ENCODE assay signal across 17 cellular contexts in the genomic region with DNA sequence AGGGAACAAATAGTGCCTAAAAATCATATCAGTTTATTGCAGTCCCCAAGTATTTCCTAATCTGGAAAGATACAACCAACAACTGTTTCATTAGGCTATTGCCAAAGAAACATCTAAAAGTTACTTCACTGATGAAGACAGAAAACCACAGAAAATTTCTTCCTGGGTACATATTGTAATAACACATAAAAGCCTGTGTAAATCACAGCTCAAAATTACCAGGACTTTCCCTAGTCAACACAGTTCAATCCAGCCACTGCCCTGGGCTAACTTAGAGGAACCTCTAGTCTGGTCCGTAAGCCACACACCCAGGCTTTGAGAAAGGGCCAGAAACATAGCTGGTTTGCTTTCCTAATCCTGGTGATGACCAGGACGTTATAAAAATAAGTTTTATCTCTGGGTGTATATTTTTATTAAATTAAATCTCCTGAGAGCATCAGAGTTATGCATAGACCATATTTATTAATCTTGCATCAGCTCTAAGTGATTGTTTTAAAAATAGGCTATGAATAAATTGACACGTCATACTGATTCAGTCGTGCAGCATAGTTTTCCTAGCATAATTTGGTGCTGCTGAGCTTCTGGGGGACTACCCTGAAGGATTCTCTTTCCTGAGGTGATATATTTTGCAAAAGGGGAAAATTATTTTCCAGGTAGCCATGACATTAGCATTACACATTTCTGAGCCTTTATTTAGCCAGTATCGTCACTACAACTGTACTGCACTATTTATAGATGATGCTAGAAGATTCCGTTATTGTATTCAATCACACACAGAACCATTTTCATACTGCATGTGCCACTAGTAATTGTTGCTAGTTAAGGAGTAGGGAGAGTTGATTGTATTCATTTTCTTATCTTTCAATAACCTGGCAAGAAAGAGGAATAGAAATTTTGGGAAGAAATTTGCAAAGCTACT. TPM values are rescaled to one million over a fixed set of nuclear protein-coding genes. Genes with fewer than 3 reads are reported as not detected.
DNase-seq lines count a peak whose midpoint lies in the region; ATAC-seq and TF ChIP-seq lines count a peak whose summit lies in the region.
"Had no signal": no experiment of that assay in that cellular context is flagged by ENCODE, and none has a peak within 500 bp of the region (broad histone marks: within the 10 kb centered on the region; RNA-seq: fewer than 3 reads in every experiment).

No MANE protein-coding gene starts in this region.

- H3K4me1 Mint-ChIP-seq in activated CD4-positive, alpha-beta T cell treated with anti-CD3 and anti-CD28 coated beads, Interleukin-2, amount 10 ng/mL, durations not matched to agents 7 days and 5 days, result no peaks in the 10 kb centered on the region
- H3K4me1 Mint-ChIP-seq: activated B cell treated with CpG ODN at 0.5 μM for 24 hours had no signal

- DNase-seq in LHCN-M2 (ENCODE audit: low read depth) (peak; percentile 89), coronary artery (ENCODE audit: low spot score) (no peak), lower lobe of right lung (no peak), transverse colon (peak; percentile 17), NCI-H2081 treated with DMSO at 0.1 percent for 48 hours (lab: John Stamatoyannopoulos, UW) (no peak)
- DNase-seq in activated CD4-positive, alpha-beta T cell treated with anti-CD3 and anti-CD28 coated beads, Interleukin-2, amount 10 ng/mL, durations not matched to agents 7 days and 5 days, result no peak
- DNase-seq: activated B cell treated with CpG ODN at 0.5 μM for 24 hours; Calu3; caudate nucleus; NCI-H1417; NCI-H69; stimulated activated CD4-positive, alpha-beta T cell treated with anti-CD3 and anti-CD28 coated beads, Interleukin-4, amount 100 ng/mL, for 24 hours; stimulated activated naive CD8-positive, alpha-beta T cell treated with anti-CD3 and anti-CD28 coated beads, Interleukin-15, Interleukin-2, amounts not matched to agents 100 U/mL and 50 U/mL, for 24 hours had no signal

- CTCF ChIA-PET in activated CD4-positive, alpha-beta T cell treated with anti-CD3 and anti-CD28 coated beads, Interleukin-2, amount 10 ng/mL, durations not matched to agents 7 days and 5 days (lab: Charles Lee), result no interaction called here

- 64 to 67% methylated on average over 6 of the region's 6 CpGs for WGBS in transverse colon (ENCODE audit: low coverage in 1 of 2), 2 donors

- TF ChIP-seq CTCF in coronary artery (IDR thresholded peaks at IDR 0.05) (no peak), lower lobe of right lung (IDR thresholded peaks at IDR 0.05) (no peak), transverse colon (IDR thresholded peaks at IDR 0.05) (no peak)

- H3K36me3 ChIP-seq in lower lobe of right lung (no peaks in the 10 kb centered on the region), transverse colon (no peaks in the 10 kb centered on the region)

- no peak for TF ChIP-seq POLR2A in transverse colon (IDR thresholded peaks at IDR 0.05)

- H3K9me3 ChIP-seq in lower lobe of right lung (no peaks in the 10 kb centered on the region), transverse colon (no peaks in the 10 kb centered on the region)

- no peaks in the 10 kb centered on the region for H3K9me3 Mint-ChIP-seq in activated CD4-positive, alpha-beta T cell treated with anti-CD3 and anti-CD28 coated beads, Interleukin-2, amount 10 ng/mL, durations not matched to agents 7 days and 5 days
- H3K9me3 Mint-ChIP-seq: activated B cell treated with CpG ODN at 0.5 μM for 24 hours had no signal

- POLR2A ChIA-PET in activated CD4-positive, alpha-beta T cell treated with anti-CD3 and anti-CD28 coated beads, Interleukin-2, amount 10 ng/mL, durations not matched to agents 7 days and 5 days (lab: Charles Lee), result no interaction called here

- peak overlapping the region; percentile 4 for H3K4me3 ChIP-seq in coronary artery
- H3K4me3 ChIP-seq in lower lobe of right lung, result no peak overlapping the region
- H3K4me3 ChIP-seq in transverse colon, result no peak overlapping the region

- no peak overlapping the region for H3K27ac Mint-ChIP-seq in activated CD4-positive, alpha-beta T cell treated with anti-CD3 and anti-CD28 coated beads, Interleukin-2, amount 10 ng/mL, durations not matched to agents 7 days and 5 days
- H3K27ac Mint-ChIP-seq: activated B cell treated with CpG ODN at 0.5 μM for 24 hours had no signal

- ATAC-seq in lower lobe of right lung (peak; percentile 70 to 82), GM18873 (IDR thresholded peaks at IDR 0.05; ENCODE audit: low FRiP score, unreplicated experiment) (no peak), HG02623 (IDR thresholded peaks at IDR 0.05; ENCODE audit: unreplicated experiment) (no peak)
- ATAC-seq: stimulated activated naive CD8-positive, alpha-beta T cell treated with anti-CD3 and anti-CD28 coated beads, Interleukin-15, Interleukin-2, amounts not matched to agents 100 U/mL and 50 U/mL, for 24 hours had no signal

- H3K4me1 ChIP-seq in lower lobe of right lung, result no peaks in the 10 kb centered on the region
- peaks cover 0 to 4% (median 0%) of the 10 kb centered on the region in 4 donors for H3K4me1 ChIP-seq in transverse colon

- no peaks in the 10 kb centered on the region for H3K36me3 Mint-ChIP-seq in activated CD4-positive, alpha-beta T cell treated with anti-CD3 and anti-CD28 coated beads, Interleukin-2, amount 10 ng/mL, durations not matched to agents 7 days and 5 days (ENCODE audit: low read depth)

- H3K4me3 Mint-ChIP-seq in activated CD4-positive, alpha-beta T cell treated with anti-CD3 and anti-CD28 coated beads, Interleukin-2, amount 10 ng/mL, durations not matched to agents 7 days and 5 days, result no peak overlapping the region
- H3K4me3 Mint-ChIP-seq: activated B cell treated with CpG ODN at 0.5 μM for 24 hours had no signal

- in situ Hi-C loops in transverse colon (cut with MboI; ENCODE audit: low pct_ligation_motif_present in 1 of 4, low pct_unique_long_range_greater_than_20kb in 1 of 4, low sequenced_read_pairs in 3 of 4), result no loop called here

- TF ChIP-seq EP300 in transverse colon (IDR thresholded peaks at IDR 0.05; ENCODE audit: low read depth), result no peak

- intact Hi-C loops in lower lobe of right lung (cut with DNase I), result no loop called here
- intact Hi-C loops in transverse colon (cut with DNase I; ENCODE audit: low total_unique reads), result no loop called here

- H3K27me3 ChIP-seq in lower lobe of right lung (ENCODE audit: low read depth) (no peaks in the 10 kb centered on the region), transverse colon (no peaks in the 10 kb centered on the region)

- H3K27me3 Mint-ChIP-seq in activated CD4-positive, alpha-beta T cell treated with anti-CD3 and anti-CD28 coated beads, Interleukin-2, amount 10 ng/mL, durations not matched to agents 7 days and 5 days, result no peaks in the 10 kb centered on the region
- H3K27me3 Mint-ChIP-seq: activated B cell treated with CpG ODN at 0.5 μM for 24 hours had no signal

- H3K27ac ChIP-seq in coronary artery, result peak overlapping the region; percentile 10 to 65
- H3K27ac ChIP-seq in lower lobe of right lung, result no peak overlapping the region
- H3K27ac ChIP-seq in transverse colon, result peak overlapping the region in 3 of 4 donors; percentile 23 to 38 (median 26)

RNA-seq across cellular contexts. Expression of a gene that starts 12.6 kb away (rescaled TPM):
- total RNA-seq in LHCN-M2 (2014; rRNA removed) (44.7 and 71.1 TPM in 2 replicates), lower lobe of right lung (3.2 TPM), transverse colon (1 to 10 TPM in 3 of 4 donors, not detected in 1; 2.2 to 5.6 (median 2.7) TPM)
- polyA plus RNA-seq in LHCN-M2 (2012), result 7.6 TPM
- total RNA-seq in activated CD4-positive, alpha-beta T cell treated with anti-CD3 and anti-CD28 coated beads, Interleukin-2, amount 10 ng/mL, durations not matched to agents 7 days and 5 days, result not detected
- total RNA-seq: activated B cell treated with CpG ODN at 0.5 μM for 24 hours, Calu3, H4, SK-MEL-5 had no signal

Comparison
In these comparisons a context has a peak if more than half of its experiments do, and no peak if none do; other contexts are left out.
1. DNase-seq: peak in LHCN-M2 (single experiment) and transverse colon (single experiment); none in coronary artery (single experiment), lower lobe of right lung (single experiment), activated CD4-positive, alpha-beta T cell treated with anti-CD3 and anti-CD28 coated beads, Interleukin-2, amount 10 ng/mL, durations not matched to agents 7 days and 5 days (single experiment) and NCI-H2081 treated with DMSO at 0.1 percent for 48 hours (single experiment).
2. ATAC-seq: peak in lower lobe of right lung (2 of 2); none in GM18873 (single experiment) and HG02623 (single experiment).